In genomic region chr2:182366625-182367024, GRCh38 we compare ENCODE assay signal across 12 cellular contexts.
A peak's percentile ranks its signal among the peaks of the same experiment; 100 is the strongest.
DNase-seq lines count a peak whose midpoint lies in the region; ATAC-seq and TF ChIP-seq lines count a peak whose summit lies in the region.
"Had no signal": no experiment of that assay in that cellular context is flagged by ENCODE, and none has a peak within 500 bp of the region (broad histone marks: within the 10 kb centered on the region; RNA-seq: fewer than 3 reads in every experiment).

No MANE protein-coding gene starts in this region.

- peak; percentile 2 for DNase-seq in NCI-H2107 treated with DMSO at 0.1 percent for 48 hours (lab: John Stamatoyannopoulos, UW; ENCODE audit: unreplicated experiment)
- no peak for DNase-seq in NCI-H2107 (lab: John Stamatoyannopoulos, UW)
- peak; percentile 39 to 55 for DNase-seq in NCI-H446 (lab: John Stamatoyannopoulos, UW)
- peak; percentile 92 for DNase-seq in fibroblast of mammary gland (ENCODE audit: low read depth)
- peak; percentile 75 for DNase-seq in stromal cell of bone marrow (ENCODE audit: low read depth)
- DNase-seq in hypothalamus (lab: John Stamatoyannopoulos, UW), result no peak
- DNase-seq in OCI-M2 (lab: John Stamatoyannopoulos, UW; ENCODE audit: unreplicated experiment), result no peak
- DNase-seq: activated naive CD4-positive, alpha-beta T cell; dorsolateral prefrontal cortex; NCI-H524 had no signal

- no peak overlapping the region for H3K4me3 ChIP-seq in fibroblast of mammary gland (ENCODE audit: control insufficient read depth, low read depth, low read length)
- H3K4me3 ChIP-seq: dorsolateral prefrontal cortex, SK-N-MC had no signal

- no peak for TF ChIP-seq CTCF in fibroblast of mammary gland (conservative IDR thresholded peaks at IDR 0.05; ENCODE audit: control insufficient read depth, insufficient read depth, low read depth, low read length)

- no peak for ATAC-seq in GM21825 (IDR thresholded peaks at IDR 0.05; ENCODE audit: unreplicated experiment)

Comparison
In these comparisons a context has a peak if more than half of its experiments do, and no peak if none do; other contexts are left out.
1. DNase-seq: peak in NCI-H2107 treated with DMSO at 0.1 percent for 48 hours (single experiment), NCI-H446 (2 of 2), fibroblast of mammary gland (single experiment) and stromal cell of bone marrow (single experiment); none in NCI-H2107 (single experiment), hypothalamus (0 of 51) and OCI-M2 (single experiment).